In the genomic region with DNA sequence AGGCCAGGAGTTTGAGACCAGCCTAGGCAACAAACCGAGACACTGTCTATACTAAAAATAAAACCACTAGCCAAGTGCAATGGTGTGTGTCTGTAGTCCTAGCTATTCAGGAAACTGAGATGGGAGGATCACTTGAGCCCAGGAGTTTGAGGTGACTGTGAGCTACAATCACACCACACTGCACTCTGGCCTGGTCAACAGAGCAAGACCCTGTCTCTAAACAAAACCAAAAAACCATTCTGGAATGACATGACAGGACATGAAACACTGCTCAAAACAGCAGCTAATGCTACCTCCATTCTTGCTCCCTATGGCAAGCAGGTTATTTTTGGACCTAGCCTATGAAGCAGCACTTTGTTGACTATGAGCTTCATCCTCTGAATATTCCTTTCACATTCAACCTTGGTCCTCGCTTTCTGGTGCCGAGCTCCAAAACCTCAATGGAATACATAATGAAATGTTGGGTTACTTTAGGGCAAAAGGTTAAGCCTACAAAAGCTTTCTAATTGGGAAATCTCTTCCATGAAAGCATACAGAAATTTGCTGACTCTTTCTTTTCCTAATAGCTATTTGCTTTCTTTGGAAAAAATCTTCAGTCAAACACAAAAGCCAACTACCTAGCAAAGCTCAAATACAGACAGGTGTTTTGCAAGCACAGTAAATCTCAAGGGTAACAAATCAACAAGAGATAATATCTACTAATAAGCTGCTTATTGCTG, we compare ENCODE assay signal across 12 cellular contexts. TPM values are rescaled to one million over a fixed set of nuclear protein-coding genes. Genes with fewer than 3 reads are reported as not detected.
DNase-seq lines count a peak whose midpoint lies in the region; TF ChIP-seq lines count a peak whose summit lies in the region.
"Had no signal": no experiment of that assay in that cellular context is flagged by ENCODE, and none has a peak within 500 bp of the region (broad histone marks: within the 10 kb centered on the region; RNA-seq: fewer than 3 reads in every experiment).

No MANE protein-coding gene starts in this region.

- H3K9me3 Mint-ChIP-seq in MCF 10A (ENCODE audit: unreplicated experiment) (no peaks in the 10 kb centered on the region), CD14-positive monocyte (no peaks in the 10 kb centered on the region)
- H3K9me3 Mint-ChIP-seq: activated CD4-positive, alpha-beta memory T cell treated with anti-CD3 and anti-CD28 coated beads for 36 hours had no signal

- 83% methylated on average over 3 of the region's 3 CpGs for WGBS in mammary epithelial cell (ENCODE audit: low coverage, missing lambda C conversion rate)
- 51 to 60% methylated on average over 3 of the region's 3 CpGs for WGBS in thyroid gland, 2 donors

- H3K27me3 Mint-ChIP-seq in MCF 10A (ENCODE audit: insufficient read depth, unreplicated experiment) (no peaks in the 10 kb centered on the region), CD14-positive monocyte (ENCODE audit: low read depth in 3 of 3) (no peaks in the 10 kb centered on the region)
- H3K27me3 Mint-ChIP-seq: activated CD4-positive, alpha-beta memory T cell treated with anti-CD3 and anti-CD28 coated beads for 36 hours had no signal

- CTCF ChIA-PET in MCF 10A (lab: Yijun Ruan, JAX): interaction anchor here (0.6 to 1.8 kb wide), 8 partner anchors 13 to 197 kb away, joined by 3 to 10 read pairs (median 4); a partner anchor contains a TSS
- CTCF ChIA-PET in mammary epithelial cell (lab: Charles Lee; ENCODE audit: low non-redundant PET): no interaction called here

- H3K36me3 ChIP-seq in mammary epithelial cell (ENCODE audit: insufficient read depth, low read length): no peaks in the 10 kb centered on the region
- H3K36me3 ChIP-seq in left ventricle myocardium inferior: no peaks in the 10 kb centered on the region
- H3K36me3 ChIP-seq in thyroid gland: no peaks in the 10 kb centered on the region
- H3K36me3 ChIP-seq: Peyer's patch, vagina had no signal

- H3K9me3 ChIP-seq in mammary epithelial cell (replicated peaks; ENCODE audit: insufficient read depth, low read length) (no peaks in the 10 kb centered on the region), left ventricle myocardium inferior (replicated peaks) (no peaks in the 10 kb centered on the region), thyroid gland (no peaks in the 10 kb centered on the region)
- H3K9me3 ChIP-seq: Peyer's patch, vagina had no signal

- H3K27me3 ChIP-seq in mammary epithelial cell (ENCODE audit: insufficient read depth, low read length) (no peaks in the 10 kb centered on the region), left ventricle myocardium inferior (ENCODE audit: low read depth) (no peaks in the 10 kb centered on the region), thyroid gland (no peaks in the 10 kb centered on the region)
- H3K27me3 ChIP-seq: Peyer's patch, vagina had no signal

- in situ Hi-C loops in mammary epithelial cell (cut with MboI; ENCODE audit: low sequenced_read_pairs in 2 of 2): no loop called here

- dilution Hi-C loops in mammary epithelial cell (cut with HindIII; ENCODE audit: low sequenced_read_pairs): no loop called here

- no peak for TF ChIP-seq CTCF in MCF 10A (IDR thresholded peaks at IDR 0.05; ENCODE audit: unreplicated experiment)
- no peak for TF ChIP-seq CTCF in mammary epithelial cell (conservative IDR thresholded peaks at IDR 0.05 in 1 of 2, IDR thresholded peaks at IDR 0.05 in 1 of 2; ENCODE audit: extremely low read depth in 1 of 2, insufficient read depth in 1 of 2, low read depth in 1 of 2, low read length in 2 of 2)
- no peak for TF ChIP-seq CTCF in left ventricle myocardium inferior (IDR thresholded peaks at IDR 0.05; ENCODE audit: borderline replicate concordance)
- TF ChIP-seq CTCF in thyroid gland (IDR thresholded peaks at IDR 0.05): no peak
- TF ChIP-seq CTCF in CD14-positive monocyte (IDR thresholded peaks at IDR 0.05): no peak

- H3K4me2 ChIP-seq in mammary epithelial cell (ENCODE audit: insufficient read depth, low read depth, low read length): no peak overlapping the region

- no peak overlapping the region for H2AFZ ChIP-seq in mammary epithelial cell (ENCODE audit: low read depth, low read length)

- BruUV-seq in MCF 10A (replicated peaks; lab: Mats Ljungman, UMichigan) (no TSS peak), mammary epithelial cell (replicated peaks; lab: Mats Ljungman, UMichigan) (no TSS peak)

- H3K4me3 ChIP-seq in mammary epithelial cell (replicated peaks in 1 of 3; ENCODE audit: insufficient read depth in 1 of 3, low read depth in 2 of 3, low read length in 3 of 3) (no peak overlapping the region), left ventricle myocardium inferior (no peak overlapping the region), thyroid gland (replicated peaks in 1 of 3) (no peak overlapping the region)
- H3K4me3 ChIP-seq: Peyer's patch, vagina had no signal

- H3K36me3 Mint-ChIP-seq in MCF 10A (ENCODE audit: insufficient read depth, unreplicated experiment) (peaks cover 6% of the 10 kb centered on the region), CD14-positive monocyte (peaks cover 0 to 3% of the 10 kb centered on the region in 2 donors)

- H3K4me1 ChIP-seq in mammary epithelial cell (ENCODE audit: insufficient read depth, low read length) (peaks cover 45% of the 10 kb centered on the region), left ventricle myocardium inferior (peaks cover 65% of the 10 kb centered on the region), thyroid gland (peaks cover 40% of the 10 kb centered on the region in 2 donors)

- H3K79me2 ChIP-seq in mammary epithelial cell (ENCODE audit: insufficient read depth, low read length): peaks cover 78% of the 10 kb centered on the region

- no peak overlapping the region for H3K4me3 Mint-ChIP-seq in MCF 10A (ENCODE audit: unreplicated experiment)
- H3K4me3 Mint-ChIP-seq in CD14-positive monocyte: no peak overlapping the region
- H3K4me3 Mint-ChIP-seq: activated CD4-positive, alpha-beta memory T cell treated with anti-CD3 and anti-CD28 coated beads for 36 hours had no signal

- DNase-seq in MCF 10A (ENCODE audit: unreplicated experiment) (peak; percentile 7), mammary epithelial cell (no peak), NCI-H526 (lab: John Stamatoyannopoulos, UW) (peak; percentile 24 to 38), left ventricle myocardium inferior (no peak), thyroid gland (peak; percentile 18 to 40), NAMALWA (ENCODE audit: low spot score) (no peak), NCI-H82 (lab: John Stamatoyannopoulos, UW) (no peak), CD14-positive monocyte (ENCODE audit: low spot score) (no peak)
- DNase-seq: activated CD4-positive, alpha-beta memory T cell treated with anti-CD3 and anti-CD28 coated beads for 36 hours; GOT3; Peyer's patch had no signal

- H3K9ac ChIP-seq in mammary epithelial cell (ENCODE audit: insufficient read depth, low read length): no peak overlapping the region

- H3K4me1 Mint-ChIP-seq in MCF 10A (ENCODE audit: insufficient read depth, unreplicated experiment) (peaks cover 20% of the 10 kb centered on the region), CD14-positive monocyte (peaks cover 67% of the 10 kb centered on the region)

- TF ChIP-seq POLR2A in thyroid gland (IDR thresholded peaks at IDR 0.05): no peak

- H4K20me1 ChIP-seq in mammary epithelial cell (ENCODE audit: insufficient read depth, low read length): no peaks in the 10 kb centered on the region

- H3K27ac Mint-ChIP-seq in MCF 10A (ENCODE audit: low read depth, unreplicated experiment) (no peak overlapping the region), CD14-positive monocyte (no peak overlapping the region)
- H3K27ac Mint-ChIP-seq: activated CD4-positive, alpha-beta memory T cell treated with anti-CD3 and anti-CD28 coated beads for 36 hours had no signal

- H3K27ac ChIP-seq in mammary epithelial cell (ENCODE audit: insufficient read depth, low read depth, low read length) (no peak overlapping the region), left ventricle myocardium inferior (replicated peaks) (peak overlapping the region; percentile 23), thyroid gland (peak overlapping the region in 2 of 3 donors; percentile 18 to 56)
- H3K27ac ChIP-seq: Peyer's patch, vagina had no signal

- POLR2A ChIA-PET in MCF 10A (lab: Yijun Ruan, JAX): interaction anchor here (0.7 to 6.1 kb wide), 22 partner anchors 8 to 148 kb away, joined by 3 to 87 read pairs (median 3); a partner anchor contains a TSS

- intact Hi-C loops in MCF 10A (cut with micrococcal nuclease) (no loop called here), mammary epithelial cell (cut with micrococcal nuclease) (no loop called here), left ventricle myocardium inferior (cut with micrococcal nuclease) (no loop called here), thyroid gland (cut with DNase I) (no loop called here), CD14-positive monocyte (cut with micrococcal nuclease) (no loop called here)

RNA-seq across cellular contexts. Expression of a gene that starts 21.1 kb away (rescaled TPM):
- 33.3 and 36.5 TPM in 2 replicates for total RNA-seq in MCF 10A (2022)
- total RNA-seq in mammary epithelial cell: 10 to 100 TPM; 22.8 to 36.5 TPM
- polyA plus RNA-seq in mammary epithelial cell: 6.1 TPM
- polyA minus RNA-seq in mammary epithelial cell: 49.1 TPM
- 36.3 TPM for total RNA-seq in left ventricle myocardium inferior
- total RNA-seq in thyroid gland: 10 to 100 TPM; 46.0 to 86.3 (median 71.9) TPM
- 10 to 100 TPM; 18.3 to 20.0 TPM for polyA plus RNA-seq in CD14-positive monocyte

Comparison
In these comparisons a context has a peak if more than half of its experiments do, and no peak if none do; other contexts are left out.
1. DNase-seq: peak in MCF 10A (single experiment), NCI-H526 (2 of 2) and thyroid gland (2 of 2); none in mammary epithelial cell (single experiment), left ventricle myocardium inferior (single experiment), NAMALWA (single experiment), NCI-H82 (single experiment) and CD14-positive monocyte (single experiment).